26 cellular contexts compared by ENCODE assay signal in the genomic region with DNA sequence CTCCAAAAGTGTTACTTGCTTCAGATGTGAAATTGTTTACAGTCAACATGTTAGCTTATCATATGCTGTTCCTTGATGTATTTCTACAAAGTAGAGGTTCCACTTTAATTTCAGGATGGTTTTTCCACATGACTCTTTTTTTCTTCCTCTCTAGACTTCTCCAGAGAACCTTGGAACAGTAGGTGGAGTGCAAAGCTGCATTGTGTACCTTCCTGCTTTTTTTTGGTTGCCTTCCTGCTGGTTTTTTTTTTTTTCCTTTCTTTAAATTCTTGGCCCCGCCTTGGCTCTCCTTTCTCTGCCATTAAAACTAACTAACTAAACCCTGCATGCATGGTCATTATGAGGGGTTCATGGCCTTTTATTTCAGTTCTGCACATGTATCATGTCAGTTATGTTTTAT.
"Had no signal": no experiment of that assay in that cellular context is flagged by ENCODE, and none has a peak within 500 bp of the region (broad histone marks: within the 10 kb centered on the region; RNA-seq: fewer than 3 reads in every experiment).

No MANE protein-coding gene starts in this region.

- H3K4me3 Mint-ChIP-seq: activated CD4-positive, alpha-beta T cell treated with anti-CD3 and anti-CD28 coated beads, Interleukin-2, amount 10 ng/mL, durations not matched to agents 24 days and 14 days; activated CD8-positive, alpha-beta memory T cell treated with anti-CD3 and anti-CD28 coated beads, Interleukin-2, amount 10 ng/mL, durations not matched to agents 7 days and 5 days; activated naive CD8-positive, alpha-beta T cell treated with anti-CD3 and anti-CD28 coated beads, Interleukin-2, amount 50 U/mL, for 24 hours; activated T-cell treated with anti-CD3 and anti-CD28 coated beads, Interleukin-2, amount 50 U/mL, for 24 hours; activated T-helper 1 cell treated with anti-CD3 and anti-CD28 coated beads, Interleukin-12 subunit alpha, Interleukin-12 subunit beta, Interleukin-2, Interleukin-4 antibody, amounts not matched to agents 30 ng/mL and 10 ng/mL and 1 ng/mL, durations not matched to agents 14 hours and 24 hours and 36 hours; T-helper 1 cell treated with Interleukin-12 subunit alpha and Interleukin-12 subunit beta and Interleukin-4 antibody, amounts not matched to agents 30 μg/mL and 1 μg/mL, for 36 hours had no signal

- H3K27me3 ChIP-seq: ascending aorta, body of pancreas, MG63, Peyer's patch had no signal

- H3K4me3 ChIP-seq: ascending aorta, body of pancreas, MG63, Peyer's patch had no signal

- H3K27ac Mint-ChIP-seq: activated CD4-positive, alpha-beta T cell treated with anti-CD3 and anti-CD28 coated beads, Interleukin-2, amount 10 ng/mL, durations not matched to agents 24 days and 14 days; activated CD8-positive, alpha-beta memory T cell treated with anti-CD3 and anti-CD28 coated beads, Interleukin-2, amount 10 ng/mL, durations not matched to agents 7 days and 5 days; activated naive CD4-positive, alpha-beta T cell treated with anti-CD3 and anti-CD28 coated beads, Interleukin-2, amount 50 U/mL, for 72 hours; activated naive CD8-positive, alpha-beta T cell treated with anti-CD3 and anti-CD28 coated beads, Interleukin-2, amount 50 U/mL, for 24 hours; activated T-cell treated with anti-CD3 and anti-CD28 coated beads, Interleukin-2, amount 50 U/mL, for 24 hours; activated T-helper 1 cell treated with anti-CD3 and anti-CD28 coated beads, Interleukin-12 subunit alpha, Interleukin-12 subunit beta, Interleukin-2, Interleukin-4 antibody, amounts not matched to agents 30 ng/mL and 10 ng/mL and 1 ng/mL, durations not matched to agents 14 hours and 24 hours and 36 hours; T-helper 1 cell treated with Interleukin-12 subunit alpha and Interleukin-12 subunit beta and Interleukin-4 antibody, amounts not matched to agents 30 μg/mL and 1 μg/mL, for 36 hours had no signal

- H3K4me1 ChIP-seq: body of pancreas, Peyer's patch had no signal

- H3K9me3 ChIP-seq: ascending aorta, body of pancreas, MG63, Peyer's patch had no signal

- H3K27me3 Mint-ChIP-seq: activated CD4-positive, alpha-beta T cell treated with anti-CD3 and anti-CD28 coated beads, Interleukin-2, amount 10 ng/mL, durations not matched to agents 24 days and 14 days; activated CD8-positive, alpha-beta memory T cell treated with anti-CD3 and anti-CD28 coated beads, Interleukin-2, amount 10 ng/mL, durations not matched to agents 7 days and 5 days; activated naive CD8-positive, alpha-beta T cell treated with anti-CD3 and anti-CD28 coated beads, Interleukin-2, amount 50 U/mL, for 24 hours; activated T-cell treated with anti-CD3 and anti-CD28 coated beads, Interleukin-2, amount 50 U/mL, for 24 hours had no signal

- H3K36me3 Mint-ChIP-seq: activated naive CD4-positive, alpha-beta T cell treated with anti-CD3 and anti-CD28 coated beads, Interleukin-2, amount 50 U/mL, for 72 hours had no signal

- DNase-seq: activated CD4-positive, alpha-beta T cell treated with anti-CD3 and anti-CD28 coated beads for 1 hour; activated CD4-positive, alpha-beta T cell treated with anti-CD3 and anti-CD28 coated beads, Interleukin-2, amount 10 ng/mL, durations not matched to agents 24 days and 14 days; activated CD4-positive, alpha-beta T cell treated with anti-CD3 and anti-CD28 coated beads, Interleukin-2, amount 50 U/mL, for 48 hours; activated CD8-positive, alpha-beta memory T cell treated with anti-CD3 and anti-CD28 coated beads, Interleukin-2, amount 10 ng/mL, durations not matched to agents 7 days and 5 days; activated effector memory CD4-positive, alpha-beta T cell treated with anti-CD3 and anti-CD28 coated beads, Interleukin-2, amount 50 U/mL, for 16 hours; activated naive CD4-positive, alpha-beta T cell treated with Interleukin-2 at 50 U/mL for 16 hours; activated naive CD8-positive, alpha-beta T cell treated with anti-CD3 and anti-CD28 coated beads, Interleukin-2, amount 50 U/mL, for 24 hours; activated T-cell treated with anti-CD3 and anti-CD28 coated beads, Interleukin-2, amount 50 U/mL, for 24 hours; amniotic stem cell; body of pancreas; MG63; MV-4-11; NCI-H1092 treated with DMSO at 0.1 percent for 48 hours; NCI-H1436 treated with DMSO at 0.1 percent for 48 hours; NCI-H187; NCI-H2081; NCI-H510A treated with DMSO at 0.1 percent for 48 hours; NCI-H69; NK-92 treated with Interleukin-12 subunit alpha and Interleukin-12 subunit beta, amount 100 ng/mL, for 24 hours; OCI-M1; Peyer's patch; SHP77 treated with DMSO at 0.1 percent for 48 hours had no signal

- ATAC-seq: activated CD8-positive, alpha-beta memory T cell treated with anti-CD3 and anti-CD28 coated beads, Interleukin-2, amount 10 ng/mL, durations not matched to agents 7 days and 5 days; activated naive CD4-positive, alpha-beta T cell treated with anti-CD3 and anti-CD28 coated beads, Interleukin-2, amount 50 U/mL, for 72 hours; activated naive CD8-positive, alpha-beta T cell treated with anti-CD3 and anti-CD28 coated beads, Interleukin-2, amount 50 U/mL, for 24 hours; body of pancreas had no signal

- H3K27ac ChIP-seq: ascending aorta, body of pancreas, Peyer's patch had no signal

- H3K9me3 Mint-ChIP-seq: activated CD4-positive, alpha-beta T cell treated with anti-CD3 and anti-CD28 coated beads, Interleukin-2, amount 10 ng/mL, durations not matched to agents 24 days and 14 days; activated naive CD4-positive, alpha-beta T cell treated with anti-CD3 and anti-CD28 coated beads, Interleukin-2, amount 50 U/mL, for 72 hours; activated naive CD8-positive, alpha-beta T cell treated with anti-CD3 and anti-CD28 coated beads, Interleukin-2, amount 50 U/mL, for 24 hours; activated T-cell treated with anti-CD3 and anti-CD28 coated beads, Interleukin-2, amount 50 U/mL, for 24 hours; activated T-helper 1 cell treated with anti-CD3 and anti-CD28 coated beads, Interleukin-12 subunit alpha, Interleukin-12 subunit beta, Interleukin-2, Interleukin-4 antibody, amounts not matched to agents 30 ng/mL and 10 ng/mL and 1 ng/mL, durations not matched to agents 14 hours and 24 hours and 36 hours; T-helper 1 cell treated with Interleukin-12 subunit alpha and Interleukin-12 subunit beta and Interleukin-4 antibody, amounts not matched to agents 30 μg/mL and 1 μg/mL, for 36 hours had no signal
